In genomic region chr2:148640767-148641166, GRCh38 we compare ENCODE assay signal across 12 cellular contexts. TPM values are rescaled to one million over a fixed set of nuclear protein-coding genes. Genes with fewer than 3 reads are reported as not detected.
DNase-seq lines count a peak whose midpoint lies in the region; ATAC-seq, FAIRE-seq and TF ChIP-seq lines count a peak whose summit lies in the region.
"Had no signal": no experiment of that assay in that cellular context is flagged by ENCODE, and none has a peak within 500 bp of the region (broad histone marks: within the 10 kb centered on the region; RNA-seq: fewer than 3 reads in every experiment).

No MANE protein-coding gene starts in this region.

- in situ Hi-C loops in HepG2 (cut with HindIII; ENCODE audit: extremely low pct_ligation_motif_present, low pct_unique_long_range_greater_than_20kb), result loop anchor here (25.0 kb wide), 1 partner anchor 347 kb away; no protein-coding TSS in a partner anchor

- CTCF ChIA-PET in HepG2 (lab: Yijun Ruan, JAX; ENCODE audit: low intra/inter-chr PET ratio, low total read pairs), result no interaction called here

- TF ChIP-seq POLR2A in HepG2 (IDR thresholded peaks at IDR 0.05; ENCODE audit: insufficient read depth in 1 of 2, low read depth in 2 of 2, low read length in 2 of 2) (no peak), right lobe of liver (IDR thresholded peaks at IDR 0.05) (no peak)

- TF ChIP-seq EP300 in HepG2 (IDR thresholded peaks at IDR 0.05; ENCODE audit: low read depth in 2 of 2, low read length in 2 of 2) (no peak), HepG2 (CRISPR knock-in tag; IDR thresholded peaks at IDR 0.05; ENCODE audit: borderline replicate concordance) (no peak)

- H3K27me3 ChIP-seq in HepG2 (ENCODE audit: control insufficient read depth in 1 of 2, insufficient read depth in 2 of 2, low read length in 2 of 2), result peaks cover 0 to 12% of the 10 kb centered on the region in 2 experiments; a peak in 3 of 5 replicates
- no peaks in the 10 kb centered on the region for H3K27me3 ChIP-seq in right lobe of liver

- no peaks in the 10 kb centered on the region for H3K36me3 ChIP-seq in HepG2 (replicated peaks in 1 of 2; ENCODE audit: control insufficient read depth in 1 of 2, insufficient read depth in 2 of 2, low read length in 2 of 2)
- H3K36me3 ChIP-seq in right lobe of liver, result no peaks in the 10 kb centered on the region

- WGBS in HepG2 (ENCODE audit: low lambda C conversion rate), result 34% methylated on average over 5 of the region's 5 CpGs
- WGBS in right lobe of liver (ENCODE audit: insufficient coverage, low coverage, low lambda C conversion rate, missing lambda C conversion rate), result 49% methylated on average over 5 of the region's 5 CpGs

- FAIRE-seq in HepG2 (lab: Jason Lieb, UNC), result peak; percentile 47
- FAIRE-seq: G401.6 had no signal

- no TSS peak for BruUV-seq in HepG2 (replicated peaks; lab: Mats Ljungman, UMichigan)

- ATAC-seq in HepG2, result no peak
- ATAC-seq in right lobe of liver, result no peak
- no peak for ATAC-seq in HG02870 (IDR thresholded peaks at IDR 0.05; ENCODE audit: unreplicated experiment)

- H3K4me3 ChIP-seq in HepG2 (replicated peaks in 1 of 3; ENCODE audit: insufficient read depth in 1 of 3, low read depth in 2 of 3, low read length in 3 of 3) (no peak overlapping the region), right lobe of liver (no peak overlapping the region), fibroblast of mammary gland (ENCODE audit: control insufficient read depth, low read depth, low read length) (no peak overlapping the region)

- DNase-seq in HepG2 (ENCODE audit: low spot score) (peak; percentile 24), right lobe of liver (no peak), RPMI7951 (ENCODE audit: low read depth) (peak; percentile 16), fibroblast of mammary gland (ENCODE audit: low read depth) (peak; percentile 57), superior temporal gyrus (ENCODE audit: extremely low spot score) (peak; percentile 65), NCI-H128 (lab: John Stamatoyannopoulos, UW; ENCODE audit: unreplicated experiment) (no peak), GM19238 (ENCODE audit: insufficient read length, low spot score) (no peak)
- DNase-seq: effector CD8-positive, alpha-beta T cell; retina; SIG-M5 had no signal

- no peak overlapping the region for H3K9ac ChIP-seq in HepG2 (ENCODE audit: insufficient read depth, low read depth, low read length)

- H3K4me2 ChIP-seq in HepG2 (ENCODE audit: low read depth, low read length), result no peak overlapping the region

- POLR2A ChIA-PET in HepG2 (lab: Yijun Ruan, JAX), result no interaction called here

- intact Hi-C loops in HepG2 (cut with micrococcal nuclease; ENCODE audit: unreplicated experiment), result loop anchor here (10.0 kb wide), 2 partner anchors 796 to 944 kb away; partner anchors contain the start of genes ACVR2A and MMADHC
- intact Hi-C loops in right lobe of liver (cut with DNase I), result no loop called here

- H3K4me1 ChIP-seq in HepG2 (ENCODE audit: insufficient read depth, low read length), result peaks cover 28% of the 10 kb centered on the region
- H3K4me1 ChIP-seq in right lobe of liver, result peaks cover 0 to 8% (median 3%) of the 10 kb centered on the region in 4 donors

- no peak for TF ChIP-seq RAD21 in HepG2 (CRISPR knock-in tag; IDR thresholded peaks at IDR 0.05)

- no peak overlapping the region for H2AFZ ChIP-seq in HepG2 (ENCODE audit: low read length)

- H4K20me1 ChIP-seq in HepG2 (ENCODE audit: insufficient read depth, low read length), result peaks cover 2% of the 10 kb centered on the region

- TF ChIP-seq CTCF in HepG2 (CRISPR knock-in tag; IDR thresholded peaks at IDR 0.05) (peak; percentile 56), right lobe of liver (IDR thresholded peaks at IDR 0.05) (peak in 1 of 4 donors; percentile 7), fibroblast of mammary gland (conservative IDR thresholded peaks at IDR 0.05; ENCODE audit: control insufficient read depth, insufficient read depth, low read depth, low read length) (peak; percentile 32)

- no peaks in the 10 kb centered on the region for H3K9me3 ChIP-seq in HepG2 (ENCODE audit: low read length)
- H3K9me3 ChIP-seq in right lobe of liver, result no peaks in the 10 kb centered on the region

- H3K27ac ChIP-seq in HepG2 (ENCODE audit: extremely low read length, insufficient read depth, low read length) (no peak overlapping the region), right lobe of liver (no peak overlapping the region)

- peaks cover 4% of the 10 kb centered on the region for H3K79me2 ChIP-seq in HepG2 (ENCODE audit: insufficient read depth, low read length)

TF ChIP-seq in HepG2, 621 proteins besides CTCF, POLR2A, EP300 and RAD21:
- TF ChIP-seq SMC3 (IDR thresholded peaks at IDR 0.05; ENCODE audit: low read length) (peak; percentile 11; the same call in 1 of the 2 replicates), STAG1 (CRISPR knock-in tag; IDR thresholded peaks at IDR 0.05) (peak; percentile 67), ZNF644 (CRISPR knock-in tag; IDR thresholded peaks at IDR 0.05; ENCODE audit: low read depth) (no peak), CC2D1A (CRISPR knock-in tag; IDR thresholded peaks at IDR 0.05) (0 out of 2 replicates have a peak, but pooled peaks have one; percentile 41)

RNA-seq across cellular contexts. Expression of gene EPC2, which starts 3.8 kb away (rescaled TPM):
- total RNA-seq in HepG2 (2016; rRNA removed; fragmentation: Illumina TruSeq; extraction: Trizol) (22.0 and 24.2 TPM in 2 replicates), right lobe of liver (10 to 100 TPM in 2 of 6 experiments, 1 to 10 TPM in 4; 7.7 to 13.3 (median 8.8) TPM)
- 6.5 and 8.3 TPM in 2 replicates for total RNA-seq in HepG2 (2016; cell fraction: cytosol; rRNA removed; fragmentation: Illumina TruSeq; extraction: Trizol; ENCODE audit: low read depth)
- 21.5 and 24.1 TPM in 2 replicates for total RNA-seq in HepG2 (2016; cell fraction: insoluble cytoplasmic fraction; rRNA removed; fragmentation: Illumina TruSeq; extraction: Trizol)
- 19.1 and 21.6 TPM in 2 replicates for total RNA-seq in HepG2 (2016; cell fraction: membrane; rRNA removed; fragmentation: Illumina TruSeq; extraction: Trizol)
- 39.0 and 41.4 TPM in 2 replicates for total RNA-seq in HepG2 (2016; cell fraction: nucleus; rRNA removed; fragmentation: Illumina TruSeq; extraction: Trizol)
- polyA plus RNA-seq in HepG2 (2011; rRNA removed), result 19.3 and 20.5 TPM in 2 replicates
- polyA plus RNA-seq in HepG2 (2011; cell fraction: cytosol; rRNA removed), result 10.4 and 16.7 TPM in 2 replicates
- polyA plus RNA-seq in HepG2 (2011; cell fraction: nucleus; rRNA removed), result 10.3 and 12.5 TPM in 2 replicates
- polyA plus RNA-seq in HepG2 (2012), result 18.8 and 21.7 TPM in 2 replicates
- 3.8 and 4.5 TPM in 2 replicates for polyA plus RNA-seq in HepG2 (2016; cell fraction: cytosol; fragmentation: Illumina TruSeq; extraction: Trizol; ENCODE audit: low read depth)
- polyA plus RNA-seq in HepG2 (2016; cell fraction: insoluble cytoplasmic fraction; fragmentation: Illumina TruSeq; extraction: Trizol; ENCODE audit: low read depth), result 23.9 and 24.6 TPM in 2 replicates
- 12.6 and 14.5 TPM in 2 replicates for polyA plus RNA-seq in HepG2 (2016; cell fraction: membrane; fragmentation: Illumina TruSeq; extraction: Trizol; ENCODE audit: low read depth)
- 24.7 and 25.2 TPM in 2 replicates for polyA plus RNA-seq in HepG2 (2016; cell fraction: nucleus; fragmentation: Illumina TruSeq; extraction: Trizol; ENCODE audit: insufficient read depth, low read depth)
- 21.3 and 22.4 TPM in 2 replicates for polyA minus RNA-seq in HepG2 (2011; rRNA and poly(A)+ RNA removed; ENCODE audit: low replicate concordance)
- 16.2 and 18.2 TPM in 2 replicates for polyA minus RNA-seq in HepG2 (2011; cell fraction: cytosol; rRNA and poly(A)+ RNA removed)
- polyA minus RNA-seq in HepG2 (2011; cell fraction: nucleus; rRNA and poly(A)+ RNA removed), result 124 and 162 TPM in 2 replicates
- 15.8 and 16.7 TPM in 2 replicates for total RNA-seq in RPMI7951 (2014; rRNA removed; shearing (Covaris generic))

Comparison
In these comparisons a context has a peak if more than half of its experiments do, and no peak if none do; other contexts are left out.
1. DNase-seq: peak in HepG2 (single experiment), RPMI7951 (single experiment), fibroblast of mammary gland (single experiment) and superior temporal gyrus (single experiment); none in right lobe of liver (0 of 3), NCI-H128 (single experiment) and GM19238 (single experiment).